Comparison of ENCODE assay signal across 29 cellular contexts in genomic region chr12:1329784-1330474, GRCh38.
"Had no signal": no experiment of that assay in that cellular context is flagged by ENCODE, and none has a peak within 500 bp of the region (broad histone marks: within the 10 kb centered on the region; RNA-seq: fewer than 3 reads in every experiment).

No MANE protein-coding gene starts in this region.

- H3K9me3 Mint-ChIP-seq: natural killer cell treated with Interleukin-12 subunit alpha and Interleukin-12 subunit beta and Interleukin-15 and Interleukin-18, amount 100 ng/mL, for 72 hours had no signal

- H3K36me3 ChIP-seq: esophagus muscularis mucosa, heart right ventricle, left ventricle myocardium inferior, neural progenitor cell, prostate gland, right atrium auricular region, sigmoid colon, spleen, tibial artery had no signal

- H3K27ac ChIP-seq: epithelial cell of prostate, esophagus muscularis mucosa, heart right ventricle, left ventricle myocardium inferior, neural progenitor cell, parathyroid adenoma, prostate gland, right atrium auricular region, sigmoid colon, spleen, testis, tibial artery had no signal

- H3K36me3 Mint-ChIP-seq: natural killer cell treated with Interleukin-12 subunit alpha and Interleukin-12 subunit beta and Interleukin-15 and Interleukin-18, amount 100 ng/mL, for 72 hours had no signal

- H3K4me3 Mint-ChIP-seq: endodermal cell; memory B cell; naive B cell; natural killer cell treated with Interleukin-12 subunit alpha and Interleukin-12 subunit beta and Interleukin-15 and Interleukin-18, amount 100 ng/mL, for 72 hours; neural progenitor cell; stimulated activated memory B cell treated with anti-CD40 and anti-IgM and Interleukin-4, amounts not matched to agents 10 μg/mL and 1 μg/mL and 100 μg/mL, for 72 hours; type B pancreatic cell had no signal

- H3K4me2 ChIP-seq: neural progenitor cell had no signal

- H3K4me1 Mint-ChIP-seq: neural progenitor cell; stimulated activated memory B cell treated with anti-CD40 and anti-IgM and Interleukin-4, amounts not matched to agents 10 μg/mL and 1 μg/mL and 100 μg/mL, for 72 hours had no signal

- DNase-seq: effector CD8-positive, alpha-beta T cell; endodermal cell; foreskin melanocyte; glutamatergic neuron; heart right ventricle; hippocampal formation; left cardiac atrium; left ventricle myocardium inferior; naive B cell; sigmoid colon; spleen; stimulated activated CD4-positive, alpha-beta T cell treated with anti-CD3 and anti-CD28 coated beads, Interleukin-4, amount 100 ng/mL, for 4 hours; stimulated activated naive CD8-positive, alpha-beta T cell treated with anti-CD3 and anti-CD28 coated beads, Interleukin-15, Interleukin-2, amounts not matched to agents 100 U/mL and 50 U/mL, for 24 hours; substantia nigra; testis; tibial artery had no signal

- H3K27me3 ChIP-seq: esophagus muscularis mucosa, heart right ventricle, neural progenitor cell, right atrium auricular region, sigmoid colon, spleen, testis, tibial artery had no signal

- H3K4me3 ChIP-seq: esophagus muscularis mucosa, heart right ventricle, left ventricle myocardium inferior, lung, neural progenitor cell, prostate gland, right atrium auricular region, sigmoid colon, spleen, testis, tibial artery had no signal

- H3K9me3 ChIP-seq: esophagus muscularis mucosa, left ventricle myocardium inferior, prostate gland, right atrium auricular region, sigmoid colon, spleen, testis, tibial artery had no signal

- FAIRE-seq: colon, islet of Langerhans had no signal

- ATAC-seq: heart right ventricle; left cardiac atrium; natural killer cell treated with Interleukin-12 subunit alpha and Interleukin-12 subunit beta and Interleukin-15 and Interleukin-18, amount 100 ng/mL, for 72 hours; stimulated activated memory B cell treated with anti-CD40 and anti-IgM and Interleukin-4, amounts not matched to agents 10 μg/mL and 1 μg/mL and 100 μg/mL, for 72 hours; stimulated activated naive CD8-positive, alpha-beta T cell treated with anti-CD3 and anti-CD28 coated beads, Interleukin-15, Interleukin-2, amounts not matched to agents 100 U/mL and 50 U/mL, for 24 hours had no signal

- H3K9ac ChIP-seq: neural progenitor cell, parathyroid adenoma had no signal

- H2AFZ ChIP-seq: neural progenitor cell, parathyroid adenoma had no signal

- H3K27ac Mint-ChIP-seq: endodermal cell; memory B cell; natural killer cell treated with Interleukin-12 subunit alpha and Interleukin-12 subunit beta and Interleukin-15 and Interleukin-18, amount 100 ng/mL, for 72 hours; neural progenitor cell; stimulated activated memory B cell treated with anti-CD40 and anti-IgM and Interleukin-4, amounts not matched to agents 10 μg/mL and 1 μg/mL and 100 μg/mL, for 72 hours; type B pancreatic cell had no signal

- H3K27me3 Mint-ChIP-seq: memory B cell; naive B cell; natural killer cell treated with Interleukin-12 subunit alpha and Interleukin-12 subunit beta and Interleukin-15 and Interleukin-18, amount 100 ng/mL, for 72 hours; stimulated activated memory B cell treated with anti-CD40 and anti-IgM and Interleukin-4, amounts not matched to agents 10 μg/mL and 1 μg/mL and 100 μg/mL, for 72 hours; type B pancreatic cell had no signal

- H3K4me1 ChIP-seq: neural progenitor cell, prostate gland, sigmoid colon, tibial artery had no signal
